6 cellular contexts compared by ENCODE assay signal in genomic region chr11:124762624-124763155, GRCh38. TPM values are rescaled to one million over a fixed set of nuclear protein-coding genes. Genes with fewer than 3 reads are reported as not detected.
DNase-seq lines count a peak whose midpoint lies in the region; ATAC-seq, FAIRE-seq and TF ChIP-seq lines count a peak whose summit lies in the region.

No MANE protein-coding gene starts in this region.

- TF ChIP-seq POLR2A in ovary (IDR thresholded peaks at IDR 0.05) = no peak

- peak overlapping the region; percentile 88 for H3K4me3 Mint-ChIP-seq in central memory CD8-positive, alpha-beta T cell

- DNase-seq in central memory CD8-positive, alpha-beta T cell (ENCODE audit: low spot score in 2 of 2) = no peak
- DNase-seq in ovary (no peak), D721Med (ENCODE audit: insufficient read length, low spot score) (no peak), NCI-H2227 treated with DMSO at 0.1 percent for 48 hours (lab: John Stamatoyannopoulos, UW) (no peak)

- TF ChIP-seq EP300 in ovary (IDR thresholded peaks at IDR 0.05) = no peak

- H3K36me3 Mint-ChIP-seq in central memory CD8-positive, alpha-beta T cell (ENCODE audit: insufficient read depth) = peaks cover 15% of the 10 kb centered on the region

- no peaks in the 10 kb centered on the region for H3K9me3 ChIP-seq in ovary

- peaks cover 4% of the 10 kb centered on the region for H3K4me1 ChIP-seq in ovary (ENCODE audit: insufficient read depth)

- peaks cover 7% of the 10 kb centered on the region for H3K27me3 ChIP-seq in ovary

- TF ChIP-seq CTCF in ovary (IDR thresholded peaks at IDR 0.05) = no peak
- no peak for TF ChIP-seq CTCF in D721Med (IDR thresholded peaks at IDR 0.05; ENCODE audit: insufficient read depth, missing control alignments)

- FAIRE-seq in D721Med (lab: Jason Lieb, UNC) = no peak

- peak overlapping the region; percentile 41 for H3K4me3 ChIP-seq in ovary

- H3K4me1 Mint-ChIP-seq in central memory CD8-positive, alpha-beta T cell = peaks cover 18% of the 10 kb centered on the region

- no peak overlapping the region for H3K27ac ChIP-seq in ovary

- WGBS in ovary, 3 donors = 1 to 3% (median 2%) methylated on average over 43 to 45 of the region's 45 CpGs

- ATAC-seq in GM19035 (IDR thresholded peaks at IDR 0.05; ENCODE audit: unreplicated experiment) (peak; percentile 28), HG03432 (IDR thresholded peaks at IDR 0.05; ENCODE audit: unreplicated experiment) (peak; percentile 11)
- peak; percentile 17 for ATAC-seq in central memory CD8-positive, alpha-beta T cell (replicated peaks; ENCODE audit: extremely low read depth, poor library complexity, severe bottlenecking)

- peak overlapping the region; percentile 75 for H3K27ac Mint-ChIP-seq in central memory CD8-positive, alpha-beta T cell (ENCODE audit: low read depth)

- H3K9me3 Mint-ChIP-seq in central memory CD8-positive, alpha-beta T cell = no peaks in the 10 kb centered on the region

- intact Hi-C loops in ovary (cut with DNase I) = loop anchor here in 3 of 4 donors (2.0 to 10.0 kb wide), 5 partner anchors 75 to 95 kb away; partner anchors contain the start of genes SIAE (in 1 of the 3) and SPA17 (in 1 of the 3)

- H3K36me3 ChIP-seq in ovary = no peaks in the 10 kb centered on the region

- H3K27me3 Mint-ChIP-seq in central memory CD8-positive, alpha-beta T cell = peaks cover 51% of the 10 kb centered on the region

RNA-seq across cellular contexts. Expression of gene ESAM, which starts 0.6 kb away (rescaled TPM):
- 10 to 100 TPM in 4 of 7 donors, 1 to 10 TPM in 3; 7.3 to 28.4 (median 11.2) TPM for total RNA-seq in ovary
- 10 to 100 TPM; 40.7 to 46.6 TPM for polyA plus RNA-seq in ovary

RNA-seq across cellular contexts. Expression of gene VSIG2, which starts 10.6 kb away (rescaled TPM):
- total RNA-seq in ovary = 10 to 100 TPM in 1 of 7 donors, 1 to 10 TPM in 3, under 1 TPM in 2, not detected in 1; 0.38 to 27.1 (median 1.8) TPM
- polyA plus RNA-seq in ovary = under 1 TPM; 0.30 to 0.48 TPM

RNA-seq across cellular contexts. Expression of gene NRGN, which starts 22.9 kb away (rescaled TPM):
- total RNA-seq in ovary = 1 to 10 TPM in 6 of 7 donors, not detected in 1; 1.1 to 7.0 (median 4.2) TPM
- 1 to 10 TPM; 3.3 to 5.1 TPM for polyA plus RNA-seq in ovary

RNA-seq across cellular contexts. Expression of gene MSANTD2, which starts 37.5 kb away (rescaled TPM):
- 10 to 100 TPM; 14.8 to 19.4 (median 17.1) TPM for total RNA-seq in ovary
- polyA plus RNA-seq in ovary = 10 to 100 TPM in 1 of 2 donors, 1 to 10 TPM in 1; 9.9 to 16.7 TPM
